ENCODE assay signal across 21 cellular contexts in genomic region chr16:89050868-89051311, GRCh38.
"Had no signal": no experiment of that assay in that cellular context is flagged by ENCODE, and none has a peak within 500 bp of the region (broad histone marks: within the 10 kb centered on the region; RNA-seq: fewer than 3 reads in every experiment).

No MANE protein-coding gene starts in this region.

- H3K36me3 ChIP-seq: cardiac muscle cell, left lung, neural progenitor cell, tibial artery had no signal

- H3K9me3 ChIP-seq: body of pancreas, left lung, tibial artery had no signal

- ATAC-seq: body of pancreas; left lung; stimulated activated naive CD8-positive, alpha-beta T cell treated with anti-CD3 and anti-CD28 coated beads, Interleukin-15, amount 100 ng/mL, for 72 hours; T-cell had no signal

- H3K27me3 ChIP-seq: cardiac muscle cell, neural progenitor cell had no signal

- H3K27ac ChIP-seq: body of pancreas, cardiac muscle cell, left lung, neural progenitor cell, tibial artery had no signal

- DNase-seq: activated CD4-positive, alpha-beta T cell treated with anti-CD3 and anti-CD28 coated beads for 1 hour; activated CD4-positive, alpha-beta T cell treated with anti-CD3 and anti-CD28 coated beads, Interleukin-2, amount 50 U/mL, for 1 hour; activated gamma-delta T cell treated with Interleukin-2 at 50 U/mL for 16 hours; activated T-cell treated with anti-CD3 and anti-CD28 coated beads, Interleukin-2, amount 50 U/mL, for 1 hour; body of pancreas; effector CD8-positive, alpha-beta T cell; erythroblast; foreskin fibroblast; retina; stimulated activated CD4-positive, alpha-beta T cell treated with anti-CD3 and anti-CD28 coated beads, Interleukin-4, amount 100 ng/mL, for 24 hours; stimulated activated naive CD8-positive, alpha-beta T cell treated with anti-CD3 and anti-CD28 coated beads, Interleukin-15, amount 100 ng/mL, for 72 hours; T-cell; tibial artery had no signal

- H3K4me3 ChIP-seq: body of pancreas, cardiac muscle cell, left lung, neural progenitor cell, tibial artery had no signal

- H3K4me1 Mint-ChIP-seq: activated naive CD4-positive, alpha-beta T cell treated with anti-CD3 and anti-CD28 coated beads, Interleukin-2, amount 50 U/mL, for 24 hours had no signal

- H3K9me3 Mint-ChIP-seq: activated naive CD4-positive, alpha-beta T cell treated with anti-CD3 and anti-CD28 coated beads, Interleukin-2, amount 50 U/mL, for 24 hours; dendritic cell treated with granulocyte-macrophage colony-stimulating factor and Interleukin-4, amounts not matched to agents 40 ng/mL and 50 ng/mL, for 4 days; T-helper 2 cell treated with Interferon-gamma antibody and Interleukin-4, amounts not matched to agents 5 μg/mL and 100 μg/mL, for 36 hours had no signal

- H3K27ac Mint-ChIP-seq: activated naive CD4-positive, alpha-beta T cell treated with anti-CD3 and anti-CD28 coated beads, Interleukin-2, amount 50 U/mL, for 24 hours; dendritic cell treated with granulocyte-macrophage colony-stimulating factor and Interleukin-4, amounts not matched to agents 40 ng/mL and 50 ng/mL, for 4 days; memory B cell; neural progenitor cell; progenitor cell of endocrine pancreas; stimulated activated naive CD8-positive, alpha-beta T cell treated with anti-CD3 and anti-CD28 coated beads, Interleukin-15, amount 100 ng/mL, for 72 hours; T-cell; T-helper 2 cell treated with Interferon-gamma antibody and Interleukin-4, amounts not matched to agents 5 μg/mL and 100 μg/mL, for 36 hours had no signal

- H3K27me3 Mint-ChIP-seq: activated naive CD4-positive, alpha-beta T cell treated with anti-CD3 and anti-CD28 coated beads, Interleukin-2, amount 50 U/mL, for 24 hours had no signal

- H3K4me3 Mint-ChIP-seq: activated naive CD4-positive, alpha-beta T cell treated with anti-CD3 and anti-CD28 coated beads, Interleukin-2, amount 50 U/mL, for 24 hours; dendritic cell treated with granulocyte-macrophage colony-stimulating factor and Interleukin-4, amounts not matched to agents 40 ng/mL and 50 ng/mL, for 4 days; memory B cell; neural progenitor cell; stimulated activated naive CD8-positive, alpha-beta T cell treated with anti-CD3 and anti-CD28 coated beads, Interleukin-15, amount 100 ng/mL, for 72 hours; T-cell; T-helper 2 cell treated with Interferon-gamma antibody and Interleukin-4, amounts not matched to agents 5 μg/mL and 100 μg/mL, for 36 hours had no signal

- H3K4me2 ChIP-seq: neural progenitor cell had no signal

- H3K36me3 Mint-ChIP-seq: activated naive CD4-positive, alpha-beta T cell treated with anti-CD3 and anti-CD28 coated beads, Interleukin-2, amount 50 U/mL, for 24 hours; neural progenitor cell; T-cell had no signal

- H3K9ac ChIP-seq: neural progenitor cell had no signal

- H3K4me1 ChIP-seq: body of pancreas, left lung had no signal
